In the genomic region with DNA sequence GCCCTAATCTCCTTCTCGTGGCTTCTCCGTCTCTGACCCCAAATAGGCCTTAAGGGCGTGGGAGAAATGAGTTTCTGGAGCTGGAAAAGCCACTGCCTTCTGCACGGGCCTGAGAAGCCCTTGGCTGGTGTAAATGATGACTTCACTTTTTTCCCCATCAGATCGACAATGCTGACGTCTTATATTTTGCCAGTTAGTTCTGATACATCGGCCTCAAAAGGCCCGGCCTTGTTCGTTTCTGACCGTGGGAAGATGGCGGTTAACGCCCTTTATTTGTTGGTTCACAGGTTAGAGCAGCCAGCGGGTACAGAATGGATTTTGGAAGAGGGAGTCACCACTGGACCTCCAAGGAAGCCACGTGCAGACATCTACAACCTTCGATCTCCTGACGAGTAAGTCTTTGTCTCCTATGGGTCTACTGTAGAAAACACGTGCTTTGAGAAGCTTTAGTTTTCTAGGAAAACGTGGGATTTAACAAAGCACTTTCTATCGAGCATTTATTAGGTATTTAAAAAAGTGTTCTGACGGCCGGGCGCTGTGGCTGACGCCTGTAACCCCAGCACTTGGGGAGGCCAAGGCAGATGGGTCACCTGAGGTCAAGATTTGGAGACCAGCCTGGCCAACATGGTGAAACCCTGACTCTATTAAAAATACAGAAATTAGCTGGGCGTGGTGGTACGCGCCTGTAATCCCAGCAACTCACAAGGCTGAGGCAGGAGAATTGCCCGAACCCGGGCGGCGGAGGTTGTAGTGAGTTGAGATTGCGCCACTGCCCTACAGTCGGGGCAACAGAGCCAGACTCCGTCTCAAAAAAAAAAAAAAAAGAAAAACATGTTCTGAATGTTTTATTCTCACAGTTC, we compare ENCODE assay signal across 8 cellular contexts. TPM values are rescaled to one million over a fixed set of nuclear protein-coding genes. Genes with fewer than 3 reads are reported as not detected.
DNase-seq lines count a peak whose midpoint lies in the region; ATAC-seq and TF ChIP-seq lines count a peak whose summit lies in the region.

No MANE protein-coding gene starts in this region.

- no peaks in the 10 kb centered on the region for H3K27me3 ChIP-seq in CD8-positive, alpha-beta memory T cell (ENCODE audit: insufficient read depth, low read length, poor library complexity, severe bottlenecking)
- H3K27me3 ChIP-seq in KMS-11 (ENCODE audit: insufficient read depth, low read depth) (no peaks in the 10 kb centered on the region), foreskin keratinocyte (no peaks in the 10 kb centered on the region), psoas muscle (ENCODE audit: insufficient read depth in 3 of 3, low read length in 2 of 3) (no peaks in the 10 kb centered on the region)

- peak overlapping the region; percentile 62 for H3K4me2 ChIP-seq in KMS-11

- 12 to 16% (median 16%) methylated on average over 33 of the region's 33 CpGs for WGBS in psoas muscle, 3 donors

- POLR2A ChIA-PET in CD8-positive, alpha-beta memory T cell (lab: Charles Lee): interaction anchor here (0.6 to 1.7 kb wide), 9 partner anchors 8 to 60 kb away, joined by 3 to 14 read pairs (median 5); a partner anchor contains a TSS

- H3K4me3 Mint-ChIP-seq in CD8-positive, alpha-beta memory T cell: peak overlapping the region; percentile 90 to 98 (median 93)
- H3K4me3 Mint-ChIP-seq in activated T-cell treated with anti-CD3 and anti-CD28 coated beads, Interleukin-2, amount 50 U/mL, for 24 hours: peak overlapping the region; percentile 98

- H2AFZ ChIP-seq in KMS-11 (ENCODE audit: low read depth): no peak overlapping the region

- ATAC-seq in foreskin keratinocyte: no peak
- peak in 3 of 4 donors; percentile 0 to 16 (median 1) for ATAC-seq in psoas muscle

- no peak; the same call in 1 of the 2 replicates for TF ChIP-seq CTCF in KMS-11 (conservative IDR thresholded peaks at IDR 0.05; ENCODE audit: low read depth, low read length)
- no peak for TF ChIP-seq CTCF in foreskin keratinocyte (conservative IDR thresholded peaks at IDR 0.05)
- TF ChIP-seq CTCF in psoas muscle (IDR thresholded peaks at IDR 0.05): no peak

- H3K27ac ChIP-seq in CD8-positive, alpha-beta memory T cell (ENCODE audit: low read depth, low read length): peak overlapping the region; percentile 88
- H3K27ac ChIP-seq in KMS-11 (peak overlapping the region; percentile 78), foreskin keratinocyte (peak overlapping the region; percentile 94), psoas muscle (peak overlapping the region; percentile 92)

- peak overlapping the region; percentile 92 for H3K9ac ChIP-seq in KMS-11

- CTCF ChIA-PET in CD8-positive, alpha-beta memory T cell (lab: Charles Lee): interaction anchor here (2.2 kb wide), 1 partner anchor 33 kb away, joined by 5 read pairs; no protein-coding TSS in a partner anchor

- H3K36me3 Mint-ChIP-seq in CD8-positive, alpha-beta memory T cell: peaks cover 46 to 82% (median 57%) of the 10 kb centered on the region in 3 donors
- H3K36me3 Mint-ChIP-seq in activated T-cell treated with anti-CD3 and anti-CD28 coated beads, Interleukin-2, amount 50 U/mL, for 24 hours (ENCODE audit: low read depth): peaks cover 90% of the 10 kb centered on the region

- H3K4me3 ChIP-seq in CD8-positive, alpha-beta memory T cell (ENCODE audit: low read length): peak overlapping the region; percentile 97
- H3K4me3 ChIP-seq in KMS-11 (IDR thresholded peaks at IDR 0.05; ENCODE audit: insufficient read depth, low read depth, low read length) (no peak overlapping the region), psoas muscle (peak overlapping the region; percentile 84)

- peaks cover 38% of the 10 kb centered on the region for H4K20me1 ChIP-seq in KMS-11 (ENCODE audit: insufficient read depth)

- intact Hi-C loops in psoas muscle (cut with DNase I): no loop called here

- H3K27me3 Mint-ChIP-seq in CD8-positive, alpha-beta memory T cell: peaks cover 0 to 17% of the 10 kb centered on the region in 2 donors
- H3K27me3 Mint-ChIP-seq in activated T-cell treated with anti-CD3 and anti-CD28 coated beads, Interleukin-2, amount 50 U/mL, for 24 hours: no peaks in the 10 kb centered on the region

- H3K9me3 ChIP-seq in CD8-positive, alpha-beta memory T cell (ENCODE audit: low read length): peaks cover 42% of the 10 kb centered on the region
- H3K9me3 ChIP-seq in psoas muscle: no peaks in the 10 kb centered on the region

- peaks cover 66% of the 10 kb centered on the region for H3K4me1 ChIP-seq in CD8-positive, alpha-beta memory T cell (ENCODE audit: insufficient read depth, low read length)
- H3K4me1 ChIP-seq in KMS-11 (ENCODE audit: low read depth, poor library complexity, severe bottlenecking) (peaks cover 68% of the 10 kb centered on the region), foreskin keratinocyte (peaks cover 28% of the 10 kb centered on the region), psoas muscle (peaks cover 59% of the 10 kb centered on the region)

- DNase-seq in CD8-positive, alpha-beta memory T cell: peak in 1 of 5 donors; percentile 12
- DNase-seq in activated T-cell treated with anti-CD3 and anti-CD28 coated beads, Interleukin-2, amount 50 U/mL, for 24 hours: peak; percentile 68
- DNase-seq in foreskin keratinocyte: no peak
- no peak for DNase-seq in psoas muscle
- DNase-seq in putamen (ENCODE audit: low spot score): no peak
- no peak for DNase-seq in AG08396 (ENCODE audit: low spot score)
- DNase-seq in hippocampal formation (lab: John Stamatoyannopoulos, UW): no peak

- H3K27ac Mint-ChIP-seq in CD8-positive, alpha-beta memory T cell: peak overlapping the region; percentile 91 to 99 (median 97)
- peak overlapping the region; percentile 100 for H3K27ac Mint-ChIP-seq in activated T-cell treated with anti-CD3 and anti-CD28 coated beads, Interleukin-2, amount 50 U/mL, for 24 hours

- H3K9me3 Mint-ChIP-seq in CD8-positive, alpha-beta memory T cell: peaks cover 35 to 58% (median 55%) of the 10 kb centered on the region in 5 donors
- H3K9me3 Mint-ChIP-seq in activated T-cell treated with anti-CD3 and anti-CD28 coated beads, Interleukin-2, amount 50 U/mL, for 24 hours: no peaks in the 10 kb centered on the region

- peaks cover 73 to 81% (median 80%) of the 10 kb centered on the region in 3 donors for H3K4me1 Mint-ChIP-seq in CD8-positive, alpha-beta memory T cell
- peaks cover 55% of the 10 kb centered on the region for H3K4me1 Mint-ChIP-seq in activated T-cell treated with anti-CD3 and anti-CD28 coated beads, Interleukin-2, amount 50 U/mL, for 24 hours (ENCODE audit: low read depth)

- peaks cover 74% of the 10 kb centered on the region for H3K79me2 ChIP-seq in KMS-11 (ENCODE audit: insufficient read depth, low read depth)

- peaks cover 45% of the 10 kb centered on the region for H3K36me3 ChIP-seq in CD8-positive, alpha-beta memory T cell (ENCODE audit: insufficient read depth, low read length)
- H3K36me3 ChIP-seq in KMS-11 (ENCODE audit: insufficient read depth): peaks cover 52% of the 10 kb centered on the region
- peaks cover 35 to 66% of the 10 kb centered on the region in 2 donors for H3K36me3 ChIP-seq in psoas muscle (ENCODE audit: insufficient read depth in 1 of 2, low read depth in 1 of 2)

RNA-seq across cellular contexts. Expression of a gene that starts 1.2 kb away (rescaled TPM):
- 10 to 100 TPM; 55.7 to 58.9 TPM for total RNA-seq in CD8-positive, alpha-beta memory T cell
- 75.9 TPM for polyA plus RNA-seq in CD8-positive, alpha-beta memory T cell
- total RNA-seq in foreskin keratinocyte (34.0 and 42.6 TPM in 2 replicates), psoas muscle (10 to 100 TPM; 21.7 to 29.6 (median 24.6) TPM)
- polyA plus RNA-seq in foreskin keratinocyte (8.4 and 9.1 TPM in 2 replicates), psoas muscle (10 to 100 TPM in 2 of 3 donors, 1 to 10 TPM in 1; 8.4 to 16.1 (median 15.3) TPM)

RNA-seq across cellular contexts. Expression of a gene that starts 59.8 kb away (rescaled TPM):
- 10 to 100 TPM; 67.3 to 68.7 TPM for total RNA-seq in CD8-positive, alpha-beta memory T cell
- polyA plus RNA-seq in CD8-positive, alpha-beta memory T cell: 50.1 TPM
- 47.2 and 51.5 TPM in 2 replicates for total RNA-seq in foreskin keratinocyte
- polyA plus RNA-seq in foreskin keratinocyte: 32.9 and 38.0 TPM in 2 replicates
- 10 to 100 TPM; 19.4 to 32.6 (median 24.4) TPM for total RNA-seq in psoas muscle
- polyA plus RNA-seq in psoas muscle: 10 to 100 TPM; 30.5 to 62.9 (median 41.4) TPM
